ENCODE assay signal across 8 cellular contexts in genomic region chr21:44299458-44300261, GRCh38. TPM values are rescaled to one million over a fixed set of nuclear protein-coding genes. Genes with fewer than 3 reads are reported as not detected.
A peak's percentile ranks its signal among the peaks of the same experiment; 100 is the strongest.
DNase-seq lines count a peak whose midpoint lies in the region; ATAC-seq and TF ChIP-seq lines count a peak whose summit lies in the region.

Gene PFKL (plus strand): TSS chr21:44300053. CDS start chr21:44300106, 53 bp downstream.

- peak within 1 kb of the TSS; percentile 83 to 98 (median 88) for H3K4me3 Mint-ChIP-seq in CD8-positive, alpha-beta memory T cell

- no peaks in the 10 kb centered on the region for H3K36me3 ChIP-seq in CD8-positive, alpha-beta memory T cell (ENCODE audit: insufficient read depth, low read length)
- H3K36me3 ChIP-seq in SK-N-MC (ENCODE audit: insufficient read depth, low read length) (no peaks in the 10 kb centered on the region), thyroid gland (no peaks in the 10 kb centered on the region)

- H3K4me1 Mint-ChIP-seq in CD8-positive, alpha-beta memory T cell: peaks cover 35 to 65% (median 49%) of the 10 kb centered on the region in 3 donors

- H3K27me3 Mint-ChIP-seq in CD8-positive, alpha-beta memory T cell: no peaks in the 10 kb centered on the region

- peaks cover 62% of the 10 kb centered on the region for H3K4me1 ChIP-seq in CD8-positive, alpha-beta memory T cell (ENCODE audit: insufficient read depth, low read length)
- peaks cover 7 to 49% of the 10 kb centered on the region in 2 donors for H3K4me1 ChIP-seq in thyroid gland

- H3K36me3 Mint-ChIP-seq in CD8-positive, alpha-beta memory T cell: peaks cover 0 to 7% (median 0%) of the 10 kb centered on the region in 3 donors
- H3K36me3 Mint-ChIP-seq in activated naive CD4-positive, alpha-beta T cell treated with anti-CD3 and anti-CD28 coated beads, Interleukin-2, amount 50 U/mL, for 72 hours: no peaks in the 10 kb centered on the region

- H3K4me3 ChIP-seq in CD8-positive, alpha-beta memory T cell (ENCODE audit: low read length): peak within 1 kb of the TSS; percentile 73
- H3K4me3 ChIP-seq in HL-60 (replicated peaks; ENCODE audit: insufficient read depth, low read length): peak within 1 kb of the TSS; percentile 88
- H3K4me3 ChIP-seq in SK-N-MC: peak within 1 kb of the TSS; percentile 91
- H3K4me3 ChIP-seq in thyroid gland (replicated peaks in 1 of 3): peak within 1 kb of the TSS; percentile 10 to 94 (median 79)

- H3K9me3 Mint-ChIP-seq in CD8-positive, alpha-beta memory T cell: no peaks in the 10 kb centered on the region
- no peaks in the 10 kb centered on the region for H3K9me3 Mint-ChIP-seq in activated naive CD4-positive, alpha-beta T cell treated with anti-CD3 and anti-CD28 coated beads, Interleukin-2, amount 50 U/mL, for 72 hours

- 3 to 4% methylated on average over 9 to 18 of the region's 94 CpGs for WGBS in thyroid gland, 2 donors

- TF ChIP-seq POLR2A in thyroid gland (IDR thresholded peaks at IDR 0.05): peak in 1 of 2 donors; percentile 62

- CTCF ChIA-PET in CD8-positive, alpha-beta memory T cell (lab: Charles Lee): no interaction called here

- TF ChIP-seq CTCF in HL-60 (IDR thresholded peaks at IDR 0.05; ENCODE audit: insufficient read depth, low read length) (no peak), thyroid gland (IDR thresholded peaks at IDR 0.05) (no peak)

- H3K9me3 ChIP-seq in CD8-positive, alpha-beta memory T cell (ENCODE audit: low read length): no peaks in the 10 kb centered on the region
- H3K9me3 ChIP-seq in SK-N-MC (ENCODE audit: low read depth, low read length) (no peaks in the 10 kb centered on the region), thyroid gland (no peaks in the 10 kb centered on the region)

- peak; percentile 43 to 71 (median 51) for DNase-seq in CD8-positive, alpha-beta memory T cell
- DNase-seq in HL-60 (ENCODE audit: low read depth in 1 of 2, low spot score in 1 of 2): peak; percentile 80 to 87
- no peak for DNase-seq in SK-N-MC (ENCODE audit: low read depth, low spot score)
- peak; percentile 67 to 69 for DNase-seq in activated naive CD4-positive, alpha-beta T cell treated with anti-CD3 and anti-CD28 coated beads, Interleukin-2, amount 50 U/mL, for 72 hours (ENCODE audit: low spot score in 2 of 2)
- peak; percentile 57 for DNase-seq in globus pallidus (ENCODE audit: low spot score)
- peak in 40 of 56 donors; percentile 22 to 76 (median 52) for DNase-seq in nucleus accumbens (lab: John Stamatoyannopoulos, UW)
- peak; percentile 88 to 91 for DNase-seq in thyroid gland

- H3K27ac ChIP-seq in CD8-positive, alpha-beta memory T cell (ENCODE audit: low read depth, low read length): peak within 1 kb of the TSS; percentile 72
- H3K27ac ChIP-seq in HL-60 (replicated peaks) (peak within 1 kb of the TSS; percentile 73), SK-N-MC (peak within 1 kb of the TSS; percentile 35; the same call in 1 of the 2 replicates), thyroid gland (peak within 1 kb of the TSS; percentile 91 to 95 (median 91))

- H3K27me3 ChIP-seq in CD8-positive, alpha-beta memory T cell (ENCODE audit: insufficient read depth, low read length, poor library complexity, severe bottlenecking): no peaks in the 10 kb centered on the region
- H3K27me3 ChIP-seq in HL-60 (ENCODE audit: insufficient read depth, poor library complexity, severe bottlenecking) (no peaks in the 10 kb centered on the region), thyroid gland (no peaks in the 10 kb centered on the region)

- intact Hi-C loops in thyroid gland (cut with DNase I): no loop called here

- POLR2A ChIA-PET in CD8-positive, alpha-beta memory T cell (lab: Charles Lee): no interaction called here

- peak; percentile 58 for ATAC-seq in GM19452 (IDR thresholded peaks at IDR 0.05; ENCODE audit: unreplicated experiment)
- ATAC-seq in activated naive CD4-positive, alpha-beta T cell treated with anti-CD3 and anti-CD28 coated beads, Interleukin-2, amount 50 U/mL, for 72 hours: peak; percentile 77 to 84

- peak within 1 kb of the TSS; percentile 75 for H3K9ac ChIP-seq in SK-N-MC (ENCODE audit: insufficient read length)

- peak within 1 kb of the TSS; percentile 76 to 97 (median 89) for H3K27ac Mint-ChIP-seq in CD8-positive, alpha-beta memory T cell
- peak within 1 kb of the TSS; percentile 83 to 93 for H3K27ac Mint-ChIP-seq in activated naive CD4-positive, alpha-beta T cell treated with anti-CD3 and anti-CD28 coated beads, Interleukin-2, amount 50 U/mL, for 72 hours

RNA-seq across cellular contexts. Expression of gene PFKL, which starts in this region (rescaled TPM):
- total RNA-seq in CD8-positive, alpha-beta memory T cell: 100 to 1,000 TPM; 122 to 129 TPM
- 105 TPM for polyA plus RNA-seq in CD8-positive, alpha-beta memory T cell
- 100 to 1,000 TPM in 1 of 2 donors, 10 to 100 TPM in 1; 88.8 to 223 TPM for total RNA-seq in activated naive CD4-positive, alpha-beta T cell treated with anti-CD3 and anti-CD28 coated beads, Interleukin-2, amount 50 U/mL, for 72 hours
- 100 to 1,000 TPM in 2 of 4 donors, 10 to 100 TPM in 2; 68.5 to 103 (median 96.8) TPM for total RNA-seq in thyroid gland

Comparison
In these comparisons a context has a peak if more than half of its experiments do, and no peak if none do; other contexts are left out.
1. H3K27ac ChIP-seq: peak in every context shown above with its lines; median percentile 91 in thyroid gland; 73 in HL-60; 72 in CD8-positive, alpha-beta memory T cell; 35 in SK-N-MC.